Comparison of ENCODE assay signal across 2 cellular contexts in the genomic region with DNA sequence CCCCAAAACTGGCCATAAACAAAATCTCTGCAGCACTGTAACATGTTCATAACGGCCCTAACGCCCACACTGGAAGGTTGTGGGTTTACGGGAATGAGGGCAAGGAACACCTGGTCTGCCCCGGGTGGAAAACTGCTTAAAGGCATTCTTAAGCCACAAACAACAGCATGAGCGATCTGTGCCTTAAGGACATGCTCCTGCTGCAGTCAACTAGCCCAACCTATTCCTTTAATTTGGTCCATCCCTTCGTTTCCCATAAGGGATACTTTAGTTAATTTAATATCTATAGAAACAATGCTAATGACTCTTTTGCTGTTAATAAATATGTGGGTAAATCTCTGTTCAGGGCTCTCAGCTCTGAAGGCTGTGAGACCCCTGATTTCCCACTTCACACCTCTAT. TPM values are rescaled to one million over a fixed set of nuclear protein-coding genes. Genes with fewer than 3 reads are reported as not detected.
"Had no signal": no experiment of that assay in that cellular context is flagged by ENCODE, and none has a peak within 500 bp of the region (broad histone marks: within the 10 kb centered on the region; RNA-seq: fewer than 3 reads in every experiment).

No MANE protein-coding gene starts in this region.

RNA-seq across cellular contexts. Expression of a gene that starts 11.1 kb away (rescaled TPM):
- total RNA-seq: G401, GM12878 had no signal
- polyA plus RNA-seq: GM12878 had no signal
